11 cellular contexts compared by ENCODE assay signal in the genomic region with DNA sequence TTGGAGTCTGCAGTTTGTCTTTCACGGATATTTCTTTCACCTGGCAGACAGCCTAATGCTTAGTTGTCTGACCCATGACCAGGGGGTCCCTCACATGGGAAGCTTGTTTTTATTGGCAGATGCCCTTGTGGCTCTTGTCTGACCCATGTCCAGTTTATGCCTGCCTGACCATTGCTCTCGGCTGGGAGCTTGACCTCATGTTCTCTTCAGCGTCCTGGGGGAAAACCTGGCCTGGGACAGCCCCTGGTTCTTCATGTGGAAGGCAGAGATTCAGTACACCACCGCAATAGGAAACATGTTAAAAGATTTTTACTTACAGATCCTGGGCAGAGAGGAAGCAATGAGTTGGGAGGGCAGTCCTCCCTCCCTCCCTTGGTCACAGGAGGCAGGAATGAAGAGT.
"Had no signal": no experiment of that assay in that cellular context is flagged by ENCODE, and none has a peak within 500 bp of the region (broad histone marks: within the 10 kb centered on the region; RNA-seq: fewer than 3 reads in every experiment).

No MANE protein-coding gene starts in this region.

- H3K27me3 ChIP-seq: brain microvascular endothelial cell, upper lobe of right lung had no signal

- ATAC-seq: left lobe of liver, upper lobe of right lung had no signal

- H3K4me3 ChIP-seq: upper lobe of right lung had no signal

- H3K27ac ChIP-seq: brain microvascular endothelial cell, upper lobe of right lung had no signal

- FAIRE-seq: endometrium had no signal

- H3K4me1 ChIP-seq: upper lobe of right lung had no signal

- H3K9me3 ChIP-seq: upper lobe of right lung had no signal

- DNase-seq: activated naive CD4-positive, alpha-beta T cell; activated naive CD8-positive, alpha-beta T cell treated with anti-CD3 and anti-CD28 coated beads, Interleukin-2, amount 10 ng/mL, durations not matched to agents 7 days and 5 days; anterior cingulate cortex; brain microvascular endothelial cell; stimulated activated CD4-positive, alpha-beta T cell treated with anti-CD3 and anti-CD28 coated beads, Interleukin-15, amount 100 ng/mL, for 24 hours; stimulated activated CD4-positive, alpha-beta T cell treated with anti-CD3 and anti-CD28 coated beads, Interleukin-4, amount 100 ng/mL, for 24 hours; stimulated activated naive CD4-positive, alpha-beta T cell; SW 1271; upper lobe of right lung had no signal

- H3K36me3 ChIP-seq: brain microvascular endothelial cell, upper lobe of right lung had no signal
